In the genomic region with DNA sequence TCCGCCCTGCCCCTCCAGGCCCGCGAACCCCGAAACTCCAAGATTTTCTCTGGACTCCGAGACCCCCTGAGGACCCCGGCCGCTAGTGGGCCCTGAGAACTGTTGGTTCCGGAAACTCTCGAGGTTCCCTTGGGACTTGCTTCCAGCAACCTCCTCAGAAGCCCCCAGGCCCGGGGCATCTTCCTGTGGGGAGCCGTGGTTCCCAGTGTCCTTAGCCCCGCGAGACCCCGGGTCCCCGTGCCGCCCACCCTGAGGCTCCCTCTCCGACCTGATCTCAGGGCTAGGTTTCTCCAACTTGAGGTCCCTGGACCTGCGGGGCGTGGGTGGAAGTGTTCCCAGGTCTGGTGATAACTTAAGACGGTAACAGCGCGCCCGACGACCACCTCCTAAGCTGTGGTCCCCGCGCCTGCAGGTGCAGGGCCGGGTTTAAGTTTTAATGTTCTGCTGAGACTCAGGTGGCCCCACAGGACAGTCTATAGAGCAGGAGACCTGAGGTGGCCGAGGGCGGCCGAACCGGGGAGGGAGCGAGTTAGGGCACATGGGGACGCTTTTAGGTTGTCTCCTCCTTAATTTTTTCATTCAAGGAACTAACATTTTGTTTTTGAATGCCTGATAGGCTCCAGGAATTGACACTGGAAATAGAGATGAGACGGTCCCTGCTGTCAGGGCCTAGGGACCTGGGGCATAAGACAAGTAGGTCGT, we compare ENCODE assay signal across 8 cellular contexts. TPM values are rescaled to one million over a fixed set of nuclear protein-coding genes. Genes with fewer than 3 reads are reported as not detected.
DNase-seq lines count a peak whose midpoint lies in the region; ATAC-seq, FAIRE-seq and TF ChIP-seq lines count a peak whose summit lies in the region.

No MANE protein-coding gene starts in this region.

- H3K79me2 ChIP-seq in endothelial cell of umbilical vein (ENCODE audit: control insufficient read depth, insufficient read depth, low read length), result peaks cover 41% of the 10 kb centered on the region

- TF ChIP-seq POLR2A in endothelial cell of umbilical vein (IDR thresholded peaks at IDR 0.05; ENCODE audit: low read depth, low read length), result no peak

- no CpG with 5 or more reads among the region's 35 CpGs for WGBS in neuronal stem cell (ENCODE audit: extremely low coverage in 2 of 2, insufficient read length in 2 of 2, insufficient replicate concordance in 1 of 2), 2 donors

- FAIRE-seq in endothelial cell of umbilical vein (lab: Jason Lieb, UNC), result no peak

- ATAC-seq in GM19324 (IDR thresholded peaks at IDR 0.05; ENCODE audit: low FRiP score, unreplicated experiment) (no peak), HG02885 (IDR thresholded peaks at IDR 0.05; ENCODE audit: poor library complexity, unreplicated experiment) (no peak)

- CTCF ChIA-PET in endothelial cell of umbilical vein (lab: Charles Lee), result interaction anchor here (1.0 kb wide), 1 partner anchor 104 kb away, joined by 3 read pairs; no protein-coding TSS in a partner anchor

- no peak overlapping the region for H3K14ac ChIP-seq in neuronal stem cell (ENCODE audit: low read length)

- peak overlapping the region; percentile 34 for H3K23ac ChIP-seq in neuronal stem cell (ENCODE audit: low read depth, low read length, poor library complexity)

- no peak overlapping the region for H3K4ac ChIP-seq in neuronal stem cell (ENCODE audit: low read length)

- H3K4me3 ChIP-seq in GM12865 (ENCODE audit: low read depth, low read length), result peak overlapping the region; percentile 97
- H3K4me3 ChIP-seq in SK-N-MC, result peak overlapping the region; percentile 82
- peak overlapping the region; percentile 74 to 98 (median 97) for H3K4me3 ChIP-seq in endothelial cell of umbilical vein (replicated peaks in 1 of 3; ENCODE audit: insufficient read depth in 1 of 3, low read depth in 1 of 3, low read length in 3 of 3)
- H3K4me3 ChIP-seq in neuronal stem cell (ENCODE audit: low read length in 2 of 2), result peak overlapping the region; percentile 70 to 92

- H3K79me1 ChIP-seq in neuronal stem cell (ENCODE audit: low read depth, low read length), result peaks cover 4% of the 10 kb centered on the region

- H3K4me2 ChIP-seq in endothelial cell of umbilical vein (ENCODE audit: insufficient read depth, low read length), result peak overlapping the region; percentile 61
- peak overlapping the region; percentile 96 for H3K4me2 ChIP-seq in neuronal stem cell (ENCODE audit: insufficient read depth, low read length, poor library complexity, severe bottlenecking)

- POLR2A ChIA-PET in endothelial cell of umbilical vein (lab: Charles Lee), result no interaction called here

- H3K9me1 ChIP-seq in endothelial cell of umbilical vein (replicated peaks; ENCODE audit: control insufficient read depth, extremely low read depth, insufficient read depth, low read length), result no peaks in the 10 kb centered on the region

- H4K20me1 ChIP-seq in endothelial cell of umbilical vein (replicated peaks; ENCODE audit: control insufficient read depth, extremely low read depth, insufficient read depth, low read length), result no peaks in the 10 kb centered on the region

- H3K27ac ChIP-seq in SK-N-MC, result peak overlapping the region; percentile 73; the same call in 1 of the 2 replicates
- peak overlapping the region; percentile 66 for H3K27ac ChIP-seq in endothelial cell of umbilical vein (ENCODE audit: insufficient read depth, low read depth, low read length)
- no peak overlapping the region for H3K27ac ChIP-seq in neuronal stem cell (replicated peaks; ENCODE audit: low read length)

- TSS peak; percentile 51 for BruUV-seq in endothelial cell of umbilical vein (replicated peaks; lab: Mats Ljungman, UMichigan)

- peak overlapping the region; percentile 59 for H2AK5ac ChIP-seq in neuronal stem cell (ENCODE audit: low read depth, low read length)

- H3K27me3 ChIP-seq in endothelial cell of umbilical vein (ENCODE audit: control insufficient read depth in 2 of 2, insufficient read depth in 2 of 2, low read length in 2 of 2) (no peaks in the 10 kb centered on the region), neuronal stem cell (ENCODE audit: control insufficient read depth in 3 of 3, insufficient read depth in 3 of 3, low read depth in 1 of 3, low read length in 3 of 3) (peaks cover 0 to 6% (median 0%) of the 10 kb centered on the region in 3 experiments)

- peak overlapping the region; percentile 14 for H2BK120ac ChIP-seq in neuronal stem cell (ENCODE audit: low read depth, low read length)

- H3K36me3 ChIP-seq in SK-N-MC (ENCODE audit: insufficient read depth, low read length) (no peaks in the 10 kb centered on the region), endothelial cell of umbilical vein (ENCODE audit: control insufficient read depth in 2 of 2, extremely low read depth in 1 of 2, insufficient read depth in 2 of 2, low read length in 2 of 2) (no peaks in the 10 kb centered on the region), neuronal stem cell (replicated peaks in 1 of 2; ENCODE audit: control insufficient read depth in 2 of 2, insufficient read depth in 2 of 2, low read length in 2 of 2) (peaks cover 0 to 2% of the 10 kb centered on the region in 2 donors)

- H2BK15ac ChIP-seq in neuronal stem cell (ENCODE audit: low read length), result peak overlapping the region; percentile 22

- no peak overlapping the region for H2BK12ac ChIP-seq in neuronal stem cell (ENCODE audit: low read length)

- dilution Hi-C loops in endothelial cell of umbilical vein (cut with MboI; ENCODE audit: extremely low pct_ligation_motif_present, low sequenced_read_pairs), result no loop called here

- peak overlapping the region; percentile 76 for H2AFZ ChIP-seq in endothelial cell of umbilical vein (ENCODE audit: low read depth, low read length)
- H2AFZ ChIP-seq in neuronal stem cell (ENCODE audit: low read length), result peak overlapping the region; percentile 91

- H3K18ac ChIP-seq in neuronal stem cell (ENCODE audit: low read length), result peak overlapping the region; percentile 89

- DNase-seq in GM12865 (ENCODE audit: low read depth) (no peak), SK-N-MC (ENCODE audit: low read depth, low spot score) (no peak), endothelial cell of umbilical vein (ENCODE audit: low read depth, low spot score) (peak; percentile 21), neuronal stem cell (ENCODE audit: low spot score) (no peak), amygdala (lab: John Stamatoyannopoulos, UW) (no peak), COR-L47 (lab: John Stamatoyannopoulos, UW) (no peak)

- H4K91ac ChIP-seq in neuronal stem cell (ENCODE audit: low read depth, low read length, poor library complexity), result no peak overlapping the region

- H3K9ac ChIP-seq in SK-N-MC (ENCODE audit: insufficient read length) (peak overlapping the region; percentile 85), endothelial cell of umbilical vein (replicated peaks; ENCODE audit: extremely low read depth, insufficient read depth, low read length) (peak overlapping the region; percentile 83), neuronal stem cell (ENCODE audit: low read depth, low read length, poor library complexity) (peak overlapping the region; percentile 79)

- TF ChIP-seq CTCF in GM12865 (IDR thresholded peaks at IDR 0.05; ENCODE audit: insufficient read depth, low read depth, low read length, missing control alignments) (no peak), endothelial cell of umbilical vein (IDR thresholded peaks at IDR 0.05; ENCODE audit: extremely low read depth in 1 of 2, insufficient read depth in 1 of 2, low read depth in 1 of 2, low read length in 2 of 2) (no peak)

- H2BK5ac ChIP-seq in neuronal stem cell (ENCODE audit: low read length), result no peak overlapping the region

- H3K9me3 ChIP-seq in SK-N-MC (ENCODE audit: low read depth, low read length) (no peaks in the 10 kb centered on the region), endothelial cell of umbilical vein (replicated peaks; ENCODE audit: control insufficient read depth, insufficient read depth, low read length) (no peaks in the 10 kb centered on the region), neuronal stem cell (replicated peaks in 1 of 2; ENCODE audit: control insufficient read depth in 2 of 2, insufficient read depth in 1 of 2, low read depth in 1 of 2, low read length in 2 of 2) (no peaks in the 10 kb centered on the region)

- H3K4me1 ChIP-seq in endothelial cell of umbilical vein (ENCODE audit: control insufficient read depth, extremely low read depth, insufficient read depth, low read length) (peaks cover 24% of the 10 kb centered on the region), neuronal stem cell (ENCODE audit: control insufficient read depth in 2 of 2, insufficient read depth in 1 of 2, low read depth in 1 of 2, low read length in 2 of 2) (peaks cover 18 to 21% of the 10 kb centered on the region in 2 donors)

- intact Hi-C loops in endothelial cell of umbilical vein (cut with micrococcal nuclease), result loop anchor here (10.0 kb wide), 1 partner anchor 1286 kb away; a partner anchor contains a TSS

- no peak overlapping the region for H4K8ac ChIP-seq in neuronal stem cell (ENCODE audit: low read depth, low read length)

TF ChIP-seq in endothelial cell of umbilical vein, 7 proteins besides CTCF, POLR2A, EP300 and RAD21 (continues in another document):
- TF ChIP-seq JUN (IDR thresholded peaks at IDR 0.05; ENCODE audit: borderline replicate concordance, insufficient read depth, insufficient read length, low read depth), result no peak
- no peak for TF ChIP-seq POLR2AphosphoS5 (IDR thresholded peaks at IDR 0.05; ENCODE audit: insufficient read depth, low read depth, low read length)
- no peak for TF ChIP-seq EZH2 (IDR thresholded peaks at IDR 0.05; ENCODE audit: borderline replicate concordance, low read depth, low read length, severe bottlenecking)

RNA-seq across cellular contexts. Expression of a gene that starts 0.7 kb away (rescaled TPM):
- 20.2 and 44.2 TPM in 2 replicates for total RNA-seq in endothelial cell of umbilical vein
- polyA plus RNA-seq in endothelial cell of umbilical vein, result 19.2 and 25.6 TPM in 2 replicates
- 20.2 and 23.6 TPM in 2 replicates for polyA plus RNA-seq in endothelial cell of umbilical vein (2011; cell fraction: cytosol; rRNA removed)
- 89.7 and 94.0 TPM in 2 replicates for polyA plus RNA-seq in endothelial cell of umbilical vein (2011; cell fraction: nucleus; rRNA removed)
- 71.2 and 114 TPM in 2 replicates for polyA plus RNA-seq in endothelial cell of umbilical vein (2012)
- 56.6 and 57.8 TPM in 2 replicates for polyA minus RNA-seq in endothelial cell of umbilical vein
- polyA minus RNA-seq in endothelial cell of umbilical vein (2011; cell fraction: cytosol; rRNA and poly(A)+ RNA removed), result 9.1 TPM
- 40.2 and 54.7 TPM in 2 replicates for polyA minus RNA-seq in endothelial cell of umbilical vein (2011; cell fraction: nucleus; rRNA and poly(A)+ RNA removed)
- polyA plus RNA-seq in neuronal stem cell (2013, experiment 1 of 2), result 12.7 TPM
- 11.8 TPM for polyA plus RNA-seq in neuronal stem cell (2013, experiment 2 of 2)

RNA-seq across cellular contexts. Expression of a gene that starts 25.7 kb away (rescaled TPM):
- not detected in 2 replicates for total RNA-seq in endothelial cell of umbilical vein
- polyA plus RNA-seq in endothelial cell of umbilical vein, result not detected in 2 replicates
- not detected in 2 replicates for polyA plus RNA-seq in endothelial cell of umbilical vein (2011; cell fraction: cytosol; rRNA removed)
- not detected in 2 replicates for polyA plus RNA-seq in endothelial cell of umbilical vein (2011; cell fraction: nucleus; rRNA removed)
- polyA plus RNA-seq in endothelial cell of umbilical vein (2012), result not detected in 2 replicates
- not detected in 2 replicates for polyA minus RNA-seq in endothelial cell of umbilical vein
- not detected for polyA minus RNA-seq in endothelial cell of umbilical vein (2011; cell fraction: cytosol; rRNA and poly(A)+ RNA removed)
- not detected in 2 replicates for polyA minus RNA-seq in endothelial cell of umbilical vein (2011; cell fraction: nucleus; rRNA and poly(A)+ RNA removed)
- 0.20 TPM for polyA plus RNA-seq in neuronal stem cell (2013, experiment 1 of 2)
- 0.25 TPM for polyA plus RNA-seq in neuronal stem cell (2013, experiment 2 of 2)
